Comparison of ENCODE assay signal across 1 cellular context in the genomic region with DNA sequence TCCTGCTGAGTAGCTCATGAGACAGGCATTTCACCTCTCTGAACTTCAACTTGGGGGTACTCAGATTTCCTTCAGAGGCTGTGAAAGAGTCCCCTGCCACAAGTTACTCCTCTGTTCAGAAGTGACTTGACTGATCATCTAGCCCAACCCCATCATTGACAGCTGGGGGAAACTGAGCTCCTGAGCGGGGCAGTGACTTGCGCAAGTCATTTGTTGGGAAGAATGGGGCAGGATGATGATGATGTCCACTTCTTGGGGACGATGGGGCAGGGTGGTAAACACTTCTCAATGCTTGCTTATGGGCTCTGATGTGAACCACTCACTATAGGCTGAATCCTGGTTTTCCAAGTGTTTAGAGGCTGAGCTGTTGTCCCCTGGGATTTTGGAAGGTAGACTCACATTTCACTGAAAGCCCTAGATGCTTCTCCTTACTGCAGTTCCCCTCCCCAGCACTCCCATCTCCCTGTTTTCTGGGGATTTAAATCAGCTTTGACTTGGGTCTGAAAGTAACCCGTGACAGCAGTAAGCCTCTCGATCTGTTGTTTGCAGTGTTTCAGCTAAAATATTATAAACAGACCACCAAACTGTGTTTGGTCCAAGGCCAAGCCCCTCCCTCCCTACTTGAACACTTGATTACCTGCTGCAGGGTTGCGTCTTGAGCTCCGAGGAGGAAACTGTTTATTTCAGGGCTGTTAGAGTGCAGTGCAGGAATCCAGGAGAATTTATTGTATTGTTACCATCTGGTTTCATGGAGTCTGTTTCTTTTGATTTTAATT.
TF ChIP-seq lines count a peak whose summit lies in the region.

No MANE protein-coding gene starts in this region.

TF ChIP-seq in GM12878, 131 proteins besides CTCF, POLR2A, EP300 and RAD21 (continued from another document):
- TF ChIP-seq, protein P1, sequence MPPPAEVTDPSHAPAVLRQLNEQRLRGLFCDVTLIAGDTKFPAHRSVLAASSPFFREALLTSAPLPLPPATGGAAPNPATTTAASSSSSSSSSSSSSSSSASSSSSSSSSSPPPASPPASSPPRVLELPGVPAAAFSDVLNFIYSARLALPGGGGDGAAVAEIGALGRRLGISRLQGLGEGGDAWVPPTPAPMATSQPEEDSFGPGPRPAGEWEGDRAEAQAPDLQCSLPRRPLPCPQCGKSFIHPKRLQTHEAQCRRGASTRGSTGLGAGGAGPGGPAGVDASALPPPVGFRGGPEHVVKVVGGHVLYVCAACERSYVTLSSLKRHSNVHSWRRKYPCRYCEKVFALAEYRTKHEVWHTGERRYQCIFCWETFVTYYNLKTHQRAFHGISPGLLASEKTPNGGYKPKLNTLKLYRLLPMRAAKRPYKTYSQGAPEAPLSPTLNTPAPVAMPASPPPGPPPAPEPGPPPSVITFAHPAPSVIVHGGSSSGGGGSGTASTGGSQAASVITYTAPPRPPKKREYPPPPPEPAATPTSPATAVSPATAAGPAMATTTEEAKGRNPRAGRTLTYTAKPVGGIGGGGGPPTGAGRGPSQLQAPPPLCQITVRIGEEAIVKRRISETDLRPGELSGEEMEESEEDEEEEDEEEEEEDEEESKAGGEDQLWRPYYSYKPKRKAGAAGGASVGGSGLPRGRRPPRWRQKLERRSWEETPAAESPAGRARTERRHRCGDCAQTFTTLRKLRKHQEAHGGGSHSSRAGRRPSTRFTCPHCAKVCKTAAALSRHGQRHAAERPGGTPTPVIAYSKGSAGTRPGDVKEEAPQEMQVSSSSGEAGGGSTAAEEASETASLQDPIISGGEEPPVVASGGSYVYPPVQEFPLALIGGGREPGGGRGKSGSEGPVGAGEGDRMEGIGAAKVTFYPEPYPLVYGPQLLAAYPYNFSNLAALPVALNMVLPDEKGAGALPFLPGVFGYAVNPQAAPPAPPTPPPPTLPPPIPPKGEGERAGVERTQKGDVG (CRISPR knock-in tag; IDR thresholded peaks at IDR 0.05) = no peak
